Comparison of ENCODE assay signal across 27 cellular contexts in the genomic region with DNA sequence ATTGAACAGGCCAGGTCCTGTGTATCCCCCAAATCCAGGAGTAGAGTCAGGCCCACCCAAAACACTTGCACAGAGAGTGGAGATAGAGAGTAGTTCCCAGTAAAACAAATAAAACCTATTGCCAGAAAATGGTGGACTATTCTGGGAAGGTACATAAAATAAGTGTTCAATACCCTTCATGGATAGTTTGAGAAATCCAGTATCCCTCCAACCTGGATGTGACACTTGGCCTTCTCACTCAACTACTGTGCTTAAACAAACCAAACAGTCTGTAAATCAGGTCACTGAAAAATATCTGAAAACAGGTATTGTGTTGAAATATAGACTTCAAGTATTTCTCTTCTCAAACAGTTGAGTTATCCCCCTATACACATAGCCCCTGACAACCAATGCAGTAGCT.
"Had no signal": no experiment of that assay in that cellular context is flagged by ENCODE, and none has a peak within 500 bp of the region (broad histone marks: within the 10 kb centered on the region; RNA-seq: fewer than 3 reads in every experiment).

No MANE protein-coding gene starts in this region.

- H3K27me3 ChIP-seq: stomach, suprapubic skin, testis, thyroid gland, tibial artery, tibial nerve, transverse colon, upper lobe of left lung, upper lobe of right lung, uterus, vagina had no signal

- H3K36me3 ChIP-seq: stomach, suprapubic skin, thoracic aorta, thyroid gland, tibial artery, tibial nerve, transverse colon, upper lobe of left lung, upper lobe of right lung, uterus, vagina had no signal

- H3K4me1 ChIP-seq: suprapubic skin, testis, tibial nerve, upper lobe of left lung, upper lobe of right lung, vagina had no signal

- DNase-seq: stimulated activated CD4-positive, alpha-beta T cell treated with anti-CD3 and anti-CD28 coated beads, Interleukin-2, amount 100 ng/mL, for 48 hours; stimulated activated CD4-positive, alpha-beta T cell treated with anti-CD3 and anti-CD28 coated beads, Interleukin-4, amount 100 ng/mL, for 1 hour; stimulated activated CD4-positive, alpha-beta T cell treated with anti-CD3 and anti-CD28 coated beads, Interleukin-4, amount 100 ng/mL, for 24 hours; stimulated activated CD4-positive, alpha-beta T cell treated with anti-CD3 and anti-CD28 coated beads, Interleukin-4, amount 100 ng/mL, for 4 hours; stimulated activated CD8-positive, alpha-beta memory T cell treated with anti-CD3 and anti-CD28 coated beads, Interleukin-4, amount 100 ng/mL, for 48 hours; stimulated activated naive B cell treated with anti-CD40 and anti-IgM and Interleukin-4, amounts not matched to agents 10 μg/mL and 1 μg/mL and 100 μg/mL, for 72 hours; stimulated activated naive CD4-positive, alpha-beta T cell; stimulated activated naive CD4-positive, alpha-beta T cell treated with Interleukin-2 at 50 U/mL for 16 hours; stimulated activated naive CD8-positive, alpha-beta T cell treated with anti-CD3 and anti-CD28 coated beads, Interleukin-15, amount 100 ng/mL, for 72 hours; stimulated activated naive CD8-positive, alpha-beta T cell treated with anti-CD3 and anti-CD28 coated beads, Interleukin-15, Interleukin-2, amounts not matched to agents 100 U/mL and 50 U/mL, for 24 hours; stomach; substantia nigra; testis; thyroid gland; tibial artery; transverse colon; trophoblast cell; upper lobe of left lung; upper lobe of right lung; uterus had no signal

- ATAC-seq: stimulated activated effector memory CD8-positive, alpha-beta T cell treated with anti-CD3 and anti-CD28 coated beads, Interleukin-12 subunit alpha, Interleukin-12 subunit beta, amount 100 ng/mL, for 72 hours; stimulated activated memory B cell treated with anti-CD40 and anti-IgM and Interleukin-4, amounts not matched to agents 10 μg/mL and 1 μg/mL and 100 μg/mL, for 72 hours; stimulated activated naive B cell treated with anti-CD40 and anti-IgM and Interleukin-4, amounts not matched to agents 10 μg/mL and 1 μg/mL and 100 μg/mL, for 72 hours; stimulated activated naive CD8-positive, alpha-beta T cell treated with anti-CD3 and anti-CD28 coated beads, Interleukin-15, amount 100 ng/mL, for 72 hours; stimulated activated naive CD8-positive, alpha-beta T cell treated with anti-CD3 and anti-CD28 coated beads, Interleukin-15, Interleukin-2, amounts not matched to agents 100 U/mL and 50 U/mL, for 24 hours; upper lobe of right lung had no signal

- H3K27ac ChIP-seq: stomach, suprapubic skin, testis, thoracic aorta, thyroid gland, tibial artery, tibial nerve, transverse colon, upper lobe of left lung, upper lobe of right lung, uterus, vagina had no signal

- H3K4me3 ChIP-seq: stomach, suprapubic skin, testis, thoracic aorta, thyroid gland, tibial artery, tibial nerve, transverse colon, upper lobe of left lung, upper lobe of right lung, uterus, vagina had no signal

- H3K9me3 ChIP-seq: stomach, suprapubic skin, testis, thoracic aorta, thyroid gland, tibial artery, tibial nerve, transverse colon, upper lobe of left lung, upper lobe of right lung, uterus, vagina had no signal

- FAIRE-seq: urothelium cell line had no signal
